In genomic region chr2:37616674-37616999, GRCh38 we compare ENCODE assay signal across 1 cellular context.
TF ChIP-seq lines count a peak whose summit lies in the region.

No MANE protein-coding gene starts in this region.

TF ChIP-seq in K562, 482 proteins besides CTCF, POLR2A, EP300 and RAD21 (continued from another document and continues in another):
- 0 out of 4 replicates have a peak, but pooled peaks of 1 of the 2 experiments have one; percentile 70 for TF ChIP-seq ZMIZ1 (IDR thresholded peaks at IDR 0.05; ENCODE audit: low read depth in 2 of 2, low read length in 2 of 2)
- TF ChIP-seq HDAC1 (IDR thresholded peaks at IDR 0.05): no peak
- TF ChIP-seq NFE2 (IDR thresholded peaks at IDR 0.05; ENCODE audit: low read depth): 0 out of 2 replicates have a peak, but pooled peaks have one; percentile 5
- TF ChIP-seq STAT5A (IDR thresholded peaks at IDR 0.05; ENCODE audit: borderline replicate concordance, low read length): peak; percentile 85
- peak; percentile 90 for TF ChIP-seq PML (IDR thresholded peaks at IDR 0.05; ENCODE audit: low read length)
- TF ChIP-seq MAFG (tag; conservative IDR thresholded peaks at IDR 0.05): no peak
- peak; percentile 74 to 83 for TF ChIP-seq KDM1A (IDR thresholded peaks at IDR 0.05)
- peak; percentile 83 for TF ChIP-seq SMAD4 (CRISPR knock-in tag; conservative IDR thresholded peaks at IDR 0.05)
- TF ChIP-seq HBP1 (CRISPR knock-in tag; IDR thresholded peaks at IDR 0.05): no peak
- no peak for TF ChIP-seq SP2 (IDR thresholded peaks at IDR 0.05; ENCODE audit: extremely low read depth, low read depth, low read length, poor library complexity, severe bottlenecking)
- peak; percentile 77 for TF ChIP-seq MTA2 (IDR thresholded peaks at IDR 0.05; ENCODE audit: low read depth)
- peak; percentile 78 to 87 for TF ChIP-seq TRIM24 (IDR thresholded peaks at IDR 0.05)
- TF ChIP-seq ZNF589 (CRISPR knock-in tag; IDR thresholded peaks at IDR 0.05; ENCODE audit: low read depth): 0 out of 2 replicates have a peak, but pooled peaks have one; percentile 45
- TF ChIP-seq CREB1 (IDR thresholded peaks at IDR 0.05): 0 out of 2 replicates have a peak, but pooled peaks have one; percentile 20
- no peak for TF ChIP-seq CREB1 (CRISPR knock-in tag; IDR thresholded peaks at IDR 0.05)
- peak; percentile 95 for TF ChIP-seq CBFA2T3 (IDR thresholded peaks at IDR 0.05)
- TF ChIP-seq ZKSCAN3 (CRISPR knock-in tag; IDR thresholded peaks at IDR 0.05): no peak
- peak; percentile 83; the same call in 1 of the 2 replicates for TF ChIP-seq DMBX1 (CRISPR knock-in tag; IDR thresholded peaks at IDR 0.05; ENCODE audit: borderline replicate concordance)
- TF ChIP-seq CSDE1 (IDR thresholded peaks at IDR 0.05): no peak
- peak; percentile 83; the same call in 1 of the 2 replicates for TF ChIP-seq CBFB (CRISPR knock-in tag; IDR thresholded peaks at IDR 0.05)
- TF ChIP-seq ZNF551 (CRISPR knock-in tag; IDR thresholded peaks at IDR 0.05): no peak
- 0 out of 4 replicates have a peak, but pooled peaks of 1 of the 2 experiments have one; percentile 31 for TF ChIP-seq ZNF639 (CRISPR knock-in tag; conservative IDR thresholded peaks at IDR 0.05 in 1 of 2, IDR thresholded peaks at IDR 0.05 in 1 of 2)
- TF ChIP-seq SFPQ (IDR thresholded peaks at IDR 0.05; ENCODE audit: low read depth, low read length): no peak
- TF ChIP-seq KLF16 (IDR thresholded peaks at IDR 0.05): peak; percentile 84
- peak; percentile 40; the same call in 1 of the 2 replicates for TF ChIP-seq HMBOX1 (IDR thresholded peaks at IDR 0.05)
- no peak for TF ChIP-seq ZFX (CRISPR knock-in tag; IDR thresholded peaks at IDR 0.05)
- peak; percentile 23; the same call in 1 of the 2 replicates for TF ChIP-seq SMARCA4 (IDR thresholded peaks at IDR 0.05)
- TF ChIP-seq ZNF609 (CRISPR knock-in tag; IDR thresholded peaks at IDR 0.05; ENCODE audit: borderline replicate concordance): 0 out of 2 replicates have a peak, but pooled peaks have one; percentile 63
- TF ChIP-seq CTBP1 (IDR thresholded peaks at IDR 0.05; ENCODE audit: borderline replicate concordance): no peak
- TF ChIP-seq NCOR1 (IDR thresholded peaks at IDR 0.05): peak; percentile 88
- peak in 1 of 2 experiments; percentile 87; a peak in 2 of 4 replicates for TF ChIP-seq MLLT1 (IDR thresholded peaks at IDR 0.05)
- peak; percentile 90 for TF ChIP-seq POLR2AphosphoS5 (IDR thresholded peaks at IDR 0.05; ENCODE audit: control insufficient read depth, insufficient read depth, low read depth, low read length)
- peak; percentile 36 for TF ChIP-seq DACH1 (IDR thresholded peaks at IDR 0.05; ENCODE audit: partially characterized antibody)
- TF ChIP-seq FOXM1 (IDR thresholded peaks at IDR 0.05; ENCODE audit: low read depth): peak; percentile 47; the same call in 1 of the 2 replicates
- no peak for TF ChIP-seq FOXM1 (CRISPR knock-in tag; IDR thresholded peaks at IDR 0.05; ENCODE audit: low read depth)
- 0 out of 4 replicates have a peak, but pooled peaks of 1 of the 2 experiments have one; percentile 15 for TF ChIP-seq MNT (conservative IDR thresholded peaks at IDR 0.05)
- peak; percentile 98 for TF ChIP-seq TEAD4 (IDR thresholded peaks at IDR 0.05; ENCODE audit: low read length)
- no peak for TF ChIP-seq TEAD4 (CRISPR knock-in tag; IDR thresholded peaks at IDR 0.05; ENCODE audit: borderline replicate concordance)
- peak; percentile 39; the same call in 1 of the 2 replicates for TF ChIP-seq RUNX1 (IDR thresholded peaks at IDR 0.05; ENCODE audit: low read depth)
- TF ChIP-seq ESRRA (IDR thresholded peaks at IDR 0.05; ENCODE audit: borderline replicate concordance, low read depth): peak; percentile 53; the same call in 1 of the 2 replicates
- no peak for TF ChIP-seq CTCFL (IDR thresholded peaks at IDR 0.05; ENCODE audit: borderline replicate concordance, insufficient read depth, low read depth, low read length, poor library complexity, severe bottlenecking)
- TF ChIP-seq RCOR1 (IDR thresholded peaks at IDR 0.05; ENCODE audit: borderline replicate concordance in 1 of 2, low read depth in 2 of 2, low read length in 2 of 2): peak; percentile 55 to 74; a peak in 2 of 4 replicates
- TF ChIP-seq KDM2B (CRISPR knock-in tag; IDR thresholded peaks at IDR 0.05): no peak
